21 cellular contexts compared by ENCODE assay signal in genomic region chr9:133476941-133477340, GRCh38. TPM values are rescaled to one million over a fixed set of nuclear protein-coding genes. Genes with fewer than 3 reads are reported as not detected.
DNase-seq lines count a peak whose midpoint lies in the region; ATAC-seq, FAIRE-seq and TF ChIP-seq lines count a peak whose summit lies in the region.
"Had no signal": no experiment of that assay in that cellular context is flagged by ENCODE, and none has a peak within 500 bp of the region (broad histone marks: within the 10 kb centered on the region; RNA-seq: fewer than 3 reads in every experiment).

No MANE protein-coding gene starts in this region.

- TF ChIP-seq CTCF in natural killer cell (IDR thresholded peaks at IDR 0.05) (no peak), OCI-LY3 (IDR thresholded peaks at IDR 0.05; ENCODE audit: low read depth, low read length) (no peak), kidney (IDR thresholded peaks at IDR 0.05; ENCODE audit: borderline replicate concordance, extremely low read depth, insufficient read depth) (no peak), mesothelial cell of epicardium (IDR thresholded peaks at IDR 0.05; ENCODE audit: unreplicated experiment) (no peak)

- H2AFZ ChIP-seq in OCI-LY3 (ENCODE audit: low read depth, low read length), result no peak overlapping the region
- H2AFZ ChIP-seq: PC-9 had no signal

- no peak overlapping the region for H3K27ac ChIP-seq in OCI-LY3 (ENCODE audit: low read length)
- H3K27ac ChIP-seq in kidney (ENCODE audit: low read depth in 2 of 2, low read length in 2 of 2), result no peak overlapping the region
- H3K27ac ChIP-seq: PC-9 had no signal

- peaks cover 23% of the 10 kb centered on the region for H3K36me3 ChIP-seq in OCI-LY3 (replicated peaks; ENCODE audit: low read depth, low read length)
- no peaks in the 10 kb centered on the region for H3K36me3 ChIP-seq in kidney (ENCODE audit: control insufficient read depth in 1 of 2, insufficient read depth in 2 of 2, low read length in 2 of 2)

- H3K4me1 ChIP-seq in OCI-LY3 (ENCODE audit: low read length) (peaks cover 40% of the 10 kb centered on the region), kidney (ENCODE audit: control insufficient read depth in 1 of 2, insufficient read depth in 1 of 2, low read depth in 1 of 2, low read length in 2 of 2) (peaks cover 0 to 5% of the 10 kb centered on the region in 2 donors)

- H3K27me3 Mint-ChIP-seq in natural killer cell treated with Interleukin-12 subunit alpha and Interleukin-12 subunit beta and Interleukin-15 and Interleukin-18, amount 100 ng/mL, for 72 hours, result no peaks in the 10 kb centered on the region
- H3K27me3 Mint-ChIP-seq in natural killer cell (ENCODE audit: low read depth in 2 of 2), result no peaks in the 10 kb centered on the region
- H3K27me3 Mint-ChIP-seq in mesothelial cell of epicardium (ENCODE audit: low read depth), result peaks cover 10% of the 10 kb centered on the region

- H3K4me1 Mint-ChIP-seq in natural killer cell treated with Interleukin-12 subunit alpha and Interleukin-12 subunit beta and Interleukin-15 and Interleukin-18, amount 100 ng/mL, for 72 hours (ENCODE audit: low read depth in 2 of 2), result peaks cover 0 to 13% of the 10 kb centered on the region in 2 donors
- peaks cover 9 to 15% of the 10 kb centered on the region in 2 donors for H3K4me1 Mint-ChIP-seq in natural killer cell
- peaks cover 5% of the 10 kb centered on the region for H3K4me1 Mint-ChIP-seq in mesothelial cell of epicardium

- ATAC-seq in natural killer cell treated with Interleukin-12 subunit alpha and Interleukin-12 subunit beta and Interleukin-15 and Interleukin-18, amount 100 ng/mL, for 72 hours, result no peak
- ATAC-seq in natural killer cell (no peak), GM21423 (IDR thresholded peaks at IDR 0.05; ENCODE audit: unreplicated experiment) (no peak)
- ATAC-seq: HCT116, K562, SK-N-SH treated with all-trans-retinoic acid at 6 μM for 48 hours had no signal

- 0 out of 2 replicates have a peak overlapping the region, but pooled peaks have one; percentile 92 for H3K4me3 ChIP-seq in OCI-LY3 (ENCODE audit: low read length)
- H3K4me3 ChIP-seq in kidney (ENCODE audit: low read length in 2 of 2), result no peak overlapping the region
- H3K4me3 ChIP-seq: K562, PC-9 had no signal

- DNase-seq in natural killer cell treated with Interleukin-12 subunit alpha and Interleukin-12 subunit beta and Interleukin-15 and Interleukin-18, amount 100 ng/mL, for 72 hours (ENCODE audit: low spot score), result no peak
- DNase-seq in natural killer cell (no peak), kidney (peak; percentile 78), SKM-1 (lab: John Stamatoyannopoulos, UW; ENCODE audit: unreplicated experiment) (no peak), mesothelial cell of epicardium (ENCODE audit: low spot score in 2 of 2, unreplicated experiment in 2 of 2) (no peak)
- no peak for DNase-seq in activated CD4-positive, alpha-beta T cell treated with anti-CD3 and anti-CD28 coated beads, Interleukin-2, amount 50 U/mL, for 4 hours
- DNase-seq: NCI-H1092, NCI-H1694, NCI-H2107, NCI-H345, NCI-H526 treated with DMSO at 0.1 percent for 48 hours, PC-9, SHP77 had no signal

- H3K79me2 ChIP-seq in OCI-LY3 (ENCODE audit: low read length), result peaks cover 16% of the 10 kb centered on the region

- intact Hi-C loops in natural killer cell (cut with micrococcal nuclease), result no loop called here
- intact Hi-C loops in kidney (cut with DNase I), result no loop called here

- FAIRE-seq in kidney (lab: Jason Lieb, UNC), result no peak
- FAIRE-seq: GM12891, HTR-8/SVneo, K562 had no signal

- H3K4me3 Mint-ChIP-seq in natural killer cell treated with Interleukin-12 subunit alpha and Interleukin-12 subunit beta and Interleukin-15 and Interleukin-18, amount 100 ng/mL, for 72 hours, result peak overlapping the region; percentile 50
- H3K4me3 Mint-ChIP-seq in natural killer cell (no peak overlapping the region), mesothelial cell of epicardium (no peak overlapping the region)

- no peaks in the 10 kb centered on the region for H3K9me3 Mint-ChIP-seq in natural killer cell treated with Interleukin-12 subunit alpha and Interleukin-12 subunit beta and Interleukin-15 and Interleukin-18, amount 100 ng/mL, for 72 hours
- H3K9me3 Mint-ChIP-seq in natural killer cell, result no peaks in the 10 kb centered on the region
- H3K9me3 Mint-ChIP-seq in mesothelial cell of epicardium, result no peaks in the 10 kb centered on the region

- H3K27me3 ChIP-seq in OCI-LY3 (ENCODE audit: low read depth, low read length), result no peaks in the 10 kb centered on the region

- peaks cover 9% of the 10 kb centered on the region for H4K20me1 ChIP-seq in OCI-LY3 (ENCODE audit: insufficient read depth, low read length)

- H3K9ac ChIP-seq in OCI-LY3 (ENCODE audit: low read length), result no peak overlapping the region
- H3K9ac ChIP-seq in kidney (ENCODE audit: low read length in 2 of 2), result no peak overlapping the region

- H3K4me2 ChIP-seq in OCI-LY3 (ENCODE audit: low read length), result peak overlapping the region; percentile 100

- H3K9me3 ChIP-seq in OCI-LY3 (ENCODE audit: insufficient read depth, low read length) (no peaks in the 10 kb centered on the region), kidney (ENCODE audit: control insufficient read depth in 1 of 2, low read length in 2 of 2) (no peaks in the 10 kb centered on the region)

- peak overlapping the region in 1 of 2 donors; percentile 83 for H3K27ac Mint-ChIP-seq in natural killer cell treated with Interleukin-12 subunit alpha and Interleukin-12 subunit beta and Interleukin-15 and Interleukin-18, amount 100 ng/mL, for 72 hours
- H3K27ac Mint-ChIP-seq in natural killer cell (no peak overlapping the region), mesothelial cell of epicardium (no peak overlapping the region)

- H3K36me3 Mint-ChIP-seq in natural killer cell treated with Interleukin-12 subunit alpha and Interleukin-12 subunit beta and Interleukin-15 and Interleukin-18, amount 100 ng/mL, for 72 hours, result no peaks in the 10 kb centered on the region
- H3K36me3 Mint-ChIP-seq in natural killer cell (no peaks in the 10 kb centered on the region), mesothelial cell of epicardium (peaks cover under 1% of the 10 kb centered on the region)

RNA-seq across cellular contexts. Expression of gene SLC2A6, which starts 2.0 kb away (rescaled TPM):
- 10 to 100 TPM; 15.0 to 42.3 TPM for total RNA-seq in natural killer cell treated with Interleukin-12 subunit alpha and Interleukin-12 subunit beta and Interleukin-15 and Interleukin-18, amount 100 ng/mL, for 72 hours
- total RNA-seq in natural killer cell (10 to 100 TPM in 2 of 3 donors, 1 to 10 TPM in 1; 5.0 to 20.1 (median 18.5) TPM), kidney (5.8 TPM), mesothelial cell of epicardium (8.2 to 9.0 TPM (median 8.2 TPM) in 3 replicates)
- polyA plus RNA-seq in kidney (ENCODE audit: insufficient read depth, low read depth, low replicate concordance), result 2.5 TPM

RNA-seq across cellular contexts. Expression of gene CACFD1, which starts 17.2 kb away (rescaled TPM):
- 1 to 10 TPM; 2.4 to 7.0 TPM for total RNA-seq in natural killer cell treated with Interleukin-12 subunit alpha and Interleukin-12 subunit beta and Interleukin-15 and Interleukin-18, amount 100 ng/mL, for 72 hours
- total RNA-seq in natural killer cell (1 to 10 TPM; 4.5 to 8.3 (median 5.4) TPM), kidney (37.3 TPM), mesothelial cell of epicardium (35.4 to 44.5 TPM (median 40.2 TPM) in 3 replicates)
- polyA plus RNA-seq in kidney (ENCODE audit: insufficient read depth, low read depth, low replicate concordance), result 37.8 TPM

RNA-seq across cellular contexts. Expression of gene MYMK, which starts 47.8 kb away (rescaled TPM):
- not detected for total RNA-seq in natural killer cell treated with Interleukin-12 subunit alpha and Interleukin-12 subunit beta and Interleukin-15 and Interleukin-18, amount 100 ng/mL, for 72 hours
- not detected for total RNA-seq in natural killer cell
- not detected for total RNA-seq in kidney
- polyA plus RNA-seq in kidney (ENCODE audit: insufficient read depth, low read depth, low replicate concordance), result not detected
- total RNA-seq in mesothelial cell of epicardium, result not detected in 3 replicates
- total RNA-seq: A673, K562, PC-9 had no signal
- polyA plus RNA-seq: K562 had no signal

RNA-seq across cellular contexts. Expression of gene ADAMTS13, which starts 54.8 kb away (rescaled TPM):
- total RNA-seq in natural killer cell treated with Interleukin-12 subunit alpha and Interleukin-12 subunit beta and Interleukin-15 and Interleukin-18, amount 100 ng/mL, for 72 hours, result 1 to 10 TPM in 1 of 2 donors, under 1 TPM in 1; 0.67 to 1.1 TPM
- total RNA-seq in natural killer cell (1 to 10 TPM; 2.3 to 3.0 (median 2.8) TPM), kidney (3.1 TPM), mesothelial cell of epicardium (20.7 to 21.6 TPM (median 21.3 TPM) in 3 replicates)
- polyA plus RNA-seq in kidney (ENCODE audit: insufficient read depth, low read depth, low replicate concordance), result 3.6 TPM

RNA-seq across cellular contexts. Expression of gene ADAMTSL2, which starts 57.6 kb away (rescaled TPM):
- not detected for total RNA-seq in natural killer cell treated with Interleukin-12 subunit alpha and Interleukin-12 subunit beta and Interleukin-15 and Interleukin-18, amount 100 ng/mL, for 72 hours
- total RNA-seq in natural killer cell (not detected), kidney (32.1 TPM), mesothelial cell of epicardium (6.2 to 7.0 TPM (median 6.5 TPM) in 3 replicates)
- polyA plus RNA-seq in kidney (ENCODE audit: insufficient read depth, low read depth, low replicate concordance), result 20.0 TPM
- polyA plus RNA-seq: K562 had no signal
